In genomic region chr6:36099872-36100483, GRCh38 we compare ENCODE assay signal across 17 cellular contexts. TPM values are rescaled to one million over a fixed set of nuclear protein-coding genes. Genes with fewer than 3 reads are reported as not detected.
A peak's percentile ranks its signal among the peaks of the same experiment; 100 is the strongest.
DNase-seq lines count a peak whose midpoint lies in the region; ATAC-seq lines count a peak whose summit lies in the region.
"Had no signal": no experiment of that assay in that cellular context is flagged by ENCODE, and none has a peak within 500 bp of the region (broad histone marks: within the 10 kb centered on the region; RNA-seq: fewer than 3 reads in every experiment).

No MANE protein-coding gene starts in this region.

- H3K4me3 Mint-ChIP-seq in activated CD4-positive, alpha-beta T cell treated with anti-CD3 and anti-CD28 coated beads for 36 hours, result no peak overlapping the region
- no peak overlapping the region for H3K4me3 Mint-ChIP-seq in activated CD4-positive, alpha-beta T cell treated with anti-CD3 and anti-CD28 coated beads, Interleukin-2, amount 10 ng/mL, durations not matched to agents 24 days and 14 days
- H3K4me3 Mint-ChIP-seq in activated naive CD8-positive, alpha-beta T cell treated with anti-CD3 and anti-CD28 coated beads, Interleukin-2, amount 10 ng/mL, durations not matched to agents 7 days and 5 days, result peak overlapping the region; percentile 17
- H3K4me3 Mint-ChIP-seq in naive B cell, result peak overlapping the region in 3 of 8 donors; percentile 12 to 36 (median 12)

- H2AK5ac ChIP-seq in neuronal stem cell (ENCODE audit: low read depth, low read length), result no peak overlapping the region

- peaks cover 40% of the 10 kb centered on the region for H3K4me1 Mint-ChIP-seq in activated CD4-positive, alpha-beta T cell treated with anti-CD3 and anti-CD28 coated beads for 36 hours
- H3K4me1 Mint-ChIP-seq in activated CD4-positive, alpha-beta T cell treated with anti-CD3 and anti-CD28 coated beads, Interleukin-2, amount 10 ng/mL, durations not matched to agents 24 days and 14 days, result peaks cover 25% of the 10 kb centered on the region
- H3K4me1 Mint-ChIP-seq in activated naive CD8-positive, alpha-beta T cell treated with anti-CD3 and anti-CD28 coated beads, Interleukin-2, amount 10 ng/mL, durations not matched to agents 7 days and 5 days, result peaks cover 24% of the 10 kb centered on the region
- H3K4me1 Mint-ChIP-seq in naive B cell, result peaks cover 27 to 39% (median 33%) of the 10 kb centered on the region in 3 donors

- H3K9me3 ChIP-seq in KOPT-K1 (ENCODE audit: insufficient read depth, low read length, poor library complexity, severe bottlenecking), result peaks cover 8% of the 10 kb centered on the region
- no peaks in the 10 kb centered on the region for H3K9me3 ChIP-seq in neuronal stem cell (replicated peaks in 1 of 2; ENCODE audit: control insufficient read depth in 2 of 2, insufficient read depth in 1 of 2, low read depth in 1 of 2, low read length in 2 of 2)
- H3K9me3 ChIP-seq: A549, colonic mucosa had no signal

- no peak overlapping the region for H3K4ac ChIP-seq in neuronal stem cell (ENCODE audit: low read length)

- H3K36me3 ChIP-seq in KOPT-K1 (ENCODE audit: insufficient read depth, low read length) (peaks cover 36% of the 10 kb centered on the region), neuronal stem cell (replicated peaks in 1 of 2; ENCODE audit: control insufficient read depth in 2 of 2, insufficient read depth in 2 of 2, low read length in 2 of 2) (peaks cover 7 to 36% of the 10 kb centered on the region in 2 donors)
- H3K36me3 ChIP-seq: colonic mucosa had no signal

- no peak overlapping the region for H2BK120ac ChIP-seq in neuronal stem cell (ENCODE audit: low read depth, low read length)

- no peaks in the 10 kb centered on the region for H3K27me3 ChIP-seq in neuronal stem cell (ENCODE audit: control insufficient read depth in 3 of 3, insufficient read depth in 3 of 3, low read depth in 1 of 3, low read length in 3 of 3)
- H3K27me3 ChIP-seq: colonic mucosa had no signal

- peak overlapping the region; percentile 67 for H3K27ac Mint-ChIP-seq in activated CD4-positive, alpha-beta T cell treated with anti-CD3 and anti-CD28 coated beads for 36 hours
- H3K27ac Mint-ChIP-seq in activated CD4-positive, alpha-beta T cell treated with anti-CD3 and anti-CD28 coated beads, Interleukin-2, amount 10 ng/mL, durations not matched to agents 24 days and 14 days, result no peak overlapping the region
- peak overlapping the region; percentile 64 for H3K27ac Mint-ChIP-seq in activated naive CD8-positive, alpha-beta T cell treated with anti-CD3 and anti-CD28 coated beads, Interleukin-2, amount 10 ng/mL, durations not matched to agents 7 days and 5 days
- H3K27ac Mint-ChIP-seq in naive B cell, result peak overlapping the region in 5 of 6 donors; percentile 33 to 91 (median 69)

- H2BK15ac ChIP-seq in neuronal stem cell (ENCODE audit: low read length), result no peak overlapping the region

- H3K36me3 Mint-ChIP-seq in activated CD4-positive, alpha-beta T cell treated with anti-CD3 and anti-CD28 coated beads for 36 hours (ENCODE audit: low read depth), result peaks cover 17% of the 10 kb centered on the region
- H3K36me3 Mint-ChIP-seq in activated CD4-positive, alpha-beta T cell treated with anti-CD3 and anti-CD28 coated beads, Interleukin-2, amount 10 ng/mL, durations not matched to agents 24 days and 14 days (ENCODE audit: low read depth), result peaks cover 31% of the 10 kb centered on the region
- peaks cover 23% of the 10 kb centered on the region for H3K36me3 Mint-ChIP-seq in activated naive CD8-positive, alpha-beta T cell treated with anti-CD3 and anti-CD28 coated beads, Interleukin-2, amount 10 ng/mL, durations not matched to agents 7 days and 5 days
- peaks cover 5 to 8% of the 10 kb centered on the region in 2 donors for H3K36me3 Mint-ChIP-seq in naive B cell

- no peak overlapping the region for H3K14ac ChIP-seq in neuronal stem cell (ENCODE audit: low read length)

- H4K91ac ChIP-seq in neuronal stem cell (ENCODE audit: low read depth, low read length, poor library complexity), result no peak overlapping the region

- CTCF ChIA-PET in activated CD4-positive, alpha-beta T cell treated with anti-CD3 and anti-CD28 coated beads for 36 hours (lab: Charles Lee), result interaction anchor here (0.5 to 9.5 kb wide), 6 partner anchors 19 to 788 kb away, joined by 3 to 183 read pairs (median 4); partner anchors contain the start of genes MAPK14 and SLC26A8

- no peak overlapping the region for H2AFZ ChIP-seq in neuronal stem cell (ENCODE audit: low read length)

- peak; percentile 66 for ATAC-seq in activated CD4-positive, alpha-beta T cell treated with anti-CD3 and anti-CD28 coated beads for 36 hours
- ATAC-seq in activated naive CD8-positive, alpha-beta T cell treated with anti-CD3 and anti-CD28 coated beads, Interleukin-2, amount 10 ng/mL, durations not matched to agents 7 days and 5 days (ENCODE audit: low read depth), result peak; percentile 78
- ATAC-seq in naive B cell (ENCODE audit: low read depth in 2 of 2), result peak in 1 of 2 donors; percentile 7
- ATAC-seq: A549 had no signal

- no CpG with 5 or more reads among the region's 6 CpGs for WGBS in neuronal stem cell (ENCODE audit: extremely low coverage in 2 of 2, insufficient read length in 2 of 2, insufficient replicate concordance in 1 of 2), 2 donors

- peaks cover 0 to 3% of the 10 kb centered on the region in 2 donors for H3K4me1 ChIP-seq in neuronal stem cell (ENCODE audit: control insufficient read depth in 2 of 2, insufficient read depth in 1 of 2, low read depth in 1 of 2, low read length in 2 of 2)

- peak overlapping the region; percentile 81 for H3K27ac ChIP-seq in KOPT-K1 (ENCODE audit: low read depth, low read length, poor library complexity, severe bottlenecking)
- H3K27ac ChIP-seq in neuronal stem cell (replicated peaks; ENCODE audit: low read length), result no peak overlapping the region
- H3K27ac ChIP-seq: A549, colonic mucosa, HL-60 had no signal

- intact Hi-C loops in activated CD4-positive, alpha-beta T cell treated with anti-CD3 and anti-CD28 coated beads for 36 hours (cut with DNase I, micrococcal nuclease), result no loop called here
- intact Hi-C loops in activated CD4-positive, alpha-beta T cell treated with anti-CD3 and anti-CD28 coated beads, Interleukin-2, amount 10 ng/mL, durations not matched to agents 24 days and 14 days (cut with micrococcal nuclease), result loop anchor here (10.0 kb wide), 1 partner anchor 185 kb away; no protein-coding TSS in a partner anchor

- no peak overlapping the region for H3K23ac ChIP-seq in neuronal stem cell (ENCODE audit: low read depth, low read length, poor library complexity)

- H3K9me3 Mint-ChIP-seq in activated CD4-positive, alpha-beta T cell treated with anti-CD3 and anti-CD28 coated beads for 36 hours (ENCODE audit: low read depth), result no peaks in the 10 kb centered on the region
- H3K9me3 Mint-ChIP-seq in activated CD4-positive, alpha-beta T cell treated with anti-CD3 and anti-CD28 coated beads, Interleukin-2, amount 10 ng/mL, durations not matched to agents 24 days and 14 days, result no peaks in the 10 kb centered on the region
- H3K9me3 Mint-ChIP-seq in activated naive CD8-positive, alpha-beta T cell treated with anti-CD3 and anti-CD28 coated beads, Interleukin-2, amount 10 ng/mL, durations not matched to agents 7 days and 5 days, result no peaks in the 10 kb centered on the region
- no peaks in the 10 kb centered on the region for H3K9me3 Mint-ChIP-seq in naive B cell

- POLR2A ChIA-PET in activated CD4-positive, alpha-beta T cell treated with anti-CD3 and anti-CD28 coated beads for 36 hours (lab: Charles Lee), result interaction anchor here (0.6 kb wide), 1 partner anchor 260 kb away, joined by 4 read pairs; no protein-coding TSS in a partner anchor
- POLR2A ChIA-PET in activated naive CD8-positive, alpha-beta T cell treated with anti-CD3 and anti-CD28 coated beads, Interleukin-2, amount 10 ng/mL, durations not matched to agents 7 days and 5 days (lab: Charles Lee), result interaction anchor here (0.7 to 1.7 kb wide), 4 partner anchors 21 to 71 kb away, joined by 3 to 10 read pairs (median 5); partner anchors contain the start of genes MAPK13 and MAPK14

- H2BK5ac ChIP-seq in neuronal stem cell (ENCODE audit: low read length), result no peak overlapping the region

- H2BK12ac ChIP-seq in neuronal stem cell (ENCODE audit: low read length), result no peak overlapping the region

- no peaks in the 10 kb centered on the region for H3K79me1 ChIP-seq in neuronal stem cell (ENCODE audit: low read depth, low read length)

- DNase-seq in activated CD4-positive, alpha-beta T cell treated with anti-CD3 and anti-CD28 coated beads for 36 hours, result peak; percentile 46
- DNase-seq in activated CD4-positive, alpha-beta T cell treated with anti-CD3 and anti-CD28 coated beads, Interleukin-2, amount 10 ng/mL, durations not matched to agents 24 days and 14 days, result no peak
- no peak for DNase-seq in activated naive CD8-positive, alpha-beta T cell treated with anti-CD3 and anti-CD28 coated beads, Interleukin-2, amount 10 ng/mL, durations not matched to agents 7 days and 5 days
- no peak for DNase-seq in naive B cell
- DNase-seq in neuronal stem cell (ENCODE audit: low spot score), result no peak
- DNase-seq in NCI-H2171 (lab: John Stamatoyannopoulos, UW), result no peak
- no peak for DNase-seq in SW 1271 (lab: John Stamatoyannopoulos, UW)
- DNase-seq: activated effector memory CD4-positive, alpha-beta T cell treated with Interleukin-2 at 50 U/mL for 16 hours; colonic mucosa; DMS 273 treated with DMSO at 0.1 percent for 48 hours; NCI-H2029; NCI-H748 treated with DMSO at 0.1 percent for 48 hours; posterior cingulate gyrus; SHP77 had no signal

- no peak overlapping the region for H3K18ac ChIP-seq in neuronal stem cell (ENCODE audit: low read length)

- no peak overlapping the region for H4K8ac ChIP-seq in neuronal stem cell (ENCODE audit: low read depth, low read length)

- no peak overlapping the region for H3K4me3 ChIP-seq in neuronal stem cell (ENCODE audit: low read length in 2 of 2)
- H3K4me3 ChIP-seq: A549, colonic mucosa had no signal

- H3K9ac ChIP-seq in neuronal stem cell (ENCODE audit: low read depth, low read length, poor library complexity), result no peak overlapping the region

- no peak overlapping the region for H3K4me2 ChIP-seq in neuronal stem cell (ENCODE audit: insufficient read depth, low read length, poor library complexity, severe bottlenecking)
- H3K4me2 ChIP-seq: A549 had no signal

- H3K27me3 Mint-ChIP-seq in activated CD4-positive, alpha-beta T cell treated with anti-CD3 and anti-CD28 coated beads for 36 hours, result no peaks in the 10 kb centered on the region
- no peaks in the 10 kb centered on the region for H3K27me3 Mint-ChIP-seq in activated CD4-positive, alpha-beta T cell treated with anti-CD3 and anti-CD28 coated beads, Interleukin-2, amount 10 ng/mL, durations not matched to agents 24 days and 14 days
- H3K27me3 Mint-ChIP-seq in activated naive CD8-positive, alpha-beta T cell treated with anti-CD3 and anti-CD28 coated beads, Interleukin-2, amount 10 ng/mL, durations not matched to agents 7 days and 5 days, result no peaks in the 10 kb centered on the region
- no peaks in the 10 kb centered on the region for H3K27me3 Mint-ChIP-seq in naive B cell

RNA-seq across cellular contexts. Expression of gene MAPK13, which starts 30.3 kb away (rescaled TPM):
- 10 to 100 TPM; 63.0 to 65.1 TPM for total RNA-seq in activated CD4-positive, alpha-beta T cell treated with anti-CD3 and anti-CD28 coated beads for 36 hours
- 59.4 and 61.6 TPM in 2 replicates for total RNA-seq in activated CD4-positive, alpha-beta T cell treated with anti-CD3 and anti-CD28 coated beads, Interleukin-2, amount 10 ng/mL, durations not matched to agents 24 days and 14 days
- total RNA-seq in activated naive CD8-positive, alpha-beta T cell treated with anti-CD3 and anti-CD28 coated beads, Interleukin-2, amount 10 ng/mL, durations not matched to agents 7 days and 5 days, result 10 to 100 TPM; 40.5 to 41.6 TPM
- 10 to 100 TPM; 23.5 to 76.5 (median 53.0) TPM for polyA plus RNA-seq in naive B cell (ENCODE audit: low read depth in 6 of 6)
- 0.54 TPM for polyA plus RNA-seq in neuronal stem cell (2013, experiment 1 of 2)
- polyA plus RNA-seq in neuronal stem cell (2013, experiment 2 of 2), result 0.40 TPM
